Comparison of ENCODE assay signal across 22 cellular contexts in the genomic region with DNA sequence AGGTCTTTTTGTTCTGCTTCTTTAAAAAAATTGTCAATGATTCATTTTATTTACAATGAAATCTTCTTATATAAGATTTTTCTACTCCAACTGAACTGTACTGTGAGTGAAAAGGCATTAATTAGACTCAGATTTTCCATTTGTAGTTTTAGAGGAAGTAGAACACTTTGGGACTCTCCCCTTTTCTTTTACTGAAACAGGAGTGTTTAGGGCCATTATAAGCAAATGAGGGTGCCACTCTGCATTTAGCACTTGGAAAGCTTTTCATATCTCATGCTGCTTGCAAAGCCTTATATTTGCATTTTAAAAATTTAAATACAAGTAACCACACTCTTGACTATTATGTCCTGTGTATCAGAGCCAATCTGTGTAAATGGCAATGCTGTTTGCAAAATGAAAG.
A peak's percentile ranks its signal among the peaks of the same experiment; 100 is the strongest.
DNase-seq lines count a peak whose midpoint lies in the region; ATAC-seq and TF ChIP-seq lines count a peak whose summit lies in the region.
"Had no signal": no experiment of that assay in that cellular context is flagged by ENCODE, and none has a peak within 500 bp of the region (broad histone marks: within the 10 kb centered on the region; RNA-seq: fewer than 3 reads in every experiment).

No MANE protein-coding gene starts in this region.

- DNase-seq in NCI-H1048 (lab: John Stamatoyannopoulos, UW) (peak; percentile 51), NCI-H1417 treated with DMSO at 0.1 percent for 48 hours (lab: John Stamatoyannopoulos, UW) (no peak), SW 1271 (lab: John Stamatoyannopoulos, UW) (no peak), sigmoid colon (no peak), inferior parietal cortex (ENCODE audit: extremely low spot score) (no peak)
- DNase-seq: Caco-2; CD8-positive, alpha-beta T cell; NCI-H1092 treated with DMSO at 0.1 percent for 48 hours; NCI-H1436 treated with DMSO at 0.1 percent for 48 hours; NCI-H187 treated with DMSO at 0.1 percent for 48 hours; NCI-H2107; NCI-H524; NCI-H82; Right ventricle myocardium superior; RPMI8226; T-cell had no signal

- ATAC-seq in GM18868 (IDR thresholded peaks at IDR 0.05; ENCODE audit: unreplicated experiment) (peak; percentile 40), HG02884 (IDR thresholded peaks at IDR 0.05; ENCODE audit: unreplicated experiment) (peak; percentile 55)
- ATAC-seq: CD8-positive, alpha-beta T cell; GM12878; HCT116; T-cell had no signal

- H3K4me3 ChIP-seq in sigmoid colon: no peak overlapping the region
- H3K4me3 ChIP-seq: GM12878, SJSA1 had no signal

- TF ChIP-seq EP300 in sigmoid colon (IDR thresholded peaks at IDR 0.05): no peak

- H3K4me1 ChIP-seq in sigmoid colon: peaks cover 0 to 3% (median 0%) of the 10 kb centered on the region in 4 donors
- H3K4me1 ChIP-seq: Caco-2, SJSA1 had no signal

- no peaks in the 10 kb centered on the region for H3K9me3 ChIP-seq in sigmoid colon
- H3K9me3 ChIP-seq: Caco-2, SJSA1 had no signal

- H3K36me3 ChIP-seq in sigmoid colon: no peaks in the 10 kb centered on the region
- H3K36me3 ChIP-seq: SJSA1 had no signal

- no peak overlapping the region for H3K27ac ChIP-seq in sigmoid colon
- H3K27ac ChIP-seq: C4-2B, SJSA1 had no signal

- intact Hi-C loops in sigmoid colon (cut with DNase I): no loop called here

- no peaks in the 10 kb centered on the region for H3K27me3 ChIP-seq in sigmoid colon
- H3K27me3 ChIP-seq: SJSA1 had no signal

- no peak for TF ChIP-seq CTCF in sigmoid colon (IDR thresholded peaks at IDR 0.05)

- TF ChIP-seq POLR2A in sigmoid colon (IDR thresholded peaks at IDR 0.05): no peak
